Comparison of ENCODE assay signal across 21 cellular contexts in the genomic region with DNA sequence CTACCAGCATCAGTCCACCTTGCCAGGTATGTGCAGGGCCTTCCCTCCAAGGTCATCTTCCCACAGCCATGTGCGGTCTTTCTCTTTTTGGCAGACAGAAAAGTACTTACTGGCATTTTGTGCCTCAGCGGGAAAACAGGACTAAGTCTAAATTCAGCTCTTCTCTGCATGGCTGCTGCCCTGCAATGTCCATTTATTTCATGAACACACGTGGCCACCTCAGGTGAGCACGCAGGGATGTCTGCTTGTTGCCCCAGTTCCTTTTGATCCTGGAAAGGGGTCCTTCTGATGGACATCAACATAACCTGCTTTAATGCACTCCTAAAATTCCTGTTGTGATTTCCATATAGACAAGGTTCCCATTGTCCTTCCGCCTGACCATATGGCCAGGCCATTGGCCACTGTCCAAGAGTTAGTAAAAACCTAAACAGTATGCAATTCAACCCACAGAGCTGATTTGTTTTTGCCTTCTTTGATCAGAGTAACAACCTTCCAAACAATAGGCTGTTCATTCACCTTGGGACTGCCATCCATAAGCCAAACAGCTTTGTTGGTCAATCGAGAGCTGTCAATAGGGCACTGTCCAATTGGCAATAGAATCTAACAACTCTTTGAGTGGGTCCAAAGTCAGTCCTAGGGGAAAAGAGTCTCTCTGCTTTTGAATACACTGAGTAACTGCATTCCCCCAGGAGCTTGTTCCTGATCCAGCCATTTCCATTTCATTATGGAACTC. TPM values are rescaled to one million over a fixed set of nuclear protein-coding genes. Genes with fewer than 3 reads are reported as not detected.
DNase-seq lines count a peak whose midpoint lies in the region; ATAC-seq and TF ChIP-seq lines count a peak whose summit lies in the region.
"Had no signal": no experiment of that assay in that cellular context is flagged by ENCODE, and none has a peak within 500 bp of the region (broad histone marks: within the 10 kb centered on the region; RNA-seq: fewer than 3 reads in every experiment).

No MANE protein-coding gene starts in this region.

- CTCF ChIA-PET in mammary epithelial cell (lab: Charles Lee; ENCODE audit: low non-redundant PET): no interaction called here
- CTCF ChIA-PET in MCF 10A (lab: Yijun Ruan, JAX): no interaction called here

- in situ Hi-C loops in mammary epithelial cell (cut with MboI; ENCODE audit: low sequenced_read_pairs in 2 of 2): no loop called here

- TF ChIP-seq CTCF in mammary epithelial cell (conservative IDR thresholded peaks at IDR 0.05 in 1 of 2, IDR thresholded peaks at IDR 0.05 in 1 of 2; ENCODE audit: extremely low read depth in 1 of 2, insufficient read depth in 1 of 2, low read depth in 1 of 2, low read length in 2 of 2) (no peak), MCF 10A (IDR thresholded peaks at IDR 0.05; ENCODE audit: unreplicated experiment) (no peak), coronary artery (IDR thresholded peaks at IDR 0.05) (no peak), right lobe of liver (IDR thresholded peaks at IDR 0.05) (no peak), type B pancreatic cell (conservative IDR thresholded peaks at IDR 0.05) (no peak)

- dilution Hi-C loops in mammary epithelial cell (cut with HindIII; ENCODE audit: low sequenced_read_pairs): no loop called here

- H3K36me3 ChIP-seq in mammary epithelial cell (ENCODE audit: insufficient read depth, low read length): no peaks in the 10 kb centered on the region
- no peaks in the 10 kb centered on the region for H3K36me3 ChIP-seq in right lobe of liver
- H3K36me3 ChIP-seq: BLaER1, MG63 had no signal

- H3K9me3 Mint-ChIP-seq in MCF 10A (ENCODE audit: unreplicated experiment) (no peaks in the 10 kb centered on the region), type B pancreatic cell (no peaks in the 10 kb centered on the region)

- no peak for TF ChIP-seq POLR2A in right lobe of liver (IDR thresholded peaks at IDR 0.05)

- peaks cover 3% of the 10 kb centered on the region for H3K9me3 ChIP-seq in mammary epithelial cell (replicated peaks; ENCODE audit: insufficient read depth, low read length)
- no peaks in the 10 kb centered on the region for H3K9me3 ChIP-seq in right lobe of liver
- H3K9me3 ChIP-seq: MG63 had no signal

- H3K27me3 ChIP-seq in mammary epithelial cell (ENCODE audit: insufficient read depth, low read length): no peaks in the 10 kb centered on the region
- H3K27me3 ChIP-seq in right lobe of liver: no peaks in the 10 kb centered on the region
- H3K27me3 ChIP-seq: BLaER1, MG63 had no signal

- no peak overlapping the region for H2AFZ ChIP-seq in mammary epithelial cell (ENCODE audit: low read depth, low read length)

- H3K4me3 Mint-ChIP-seq in MCF 10A (ENCODE audit: unreplicated experiment) (no peak overlapping the region), type B pancreatic cell (peak overlapping the region; percentile 16)
- H3K4me3 Mint-ChIP-seq: CD8-positive, alpha-beta memory T cell had no signal

- H3K9ac ChIP-seq in mammary epithelial cell (ENCODE audit: insufficient read depth, low read length): no peak overlapping the region
- H3K9ac ChIP-seq: BLaER1 had no signal

- BruUV-seq in mammary epithelial cell (replicated peaks; lab: Mats Ljungman, UMichigan) (no TSS peak), MCF 10A (replicated peaks; lab: Mats Ljungman, UMichigan) (no TSS peak)

- no peaks in the 10 kb centered on the region for H3K79me2 ChIP-seq in mammary epithelial cell (ENCODE audit: insufficient read depth, low read length)

- no peak overlapping the region for H3K27ac Mint-ChIP-seq in MCF 10A (ENCODE audit: low read depth, unreplicated experiment)
- no peak overlapping the region for H3K27ac Mint-ChIP-seq in type B pancreatic cell
- H3K27ac Mint-ChIP-seq: CD8-positive, alpha-beta memory T cell had no signal

- H3K27ac ChIP-seq in mammary epithelial cell (ENCODE audit: insufficient read depth, low read depth, low read length) (no peak overlapping the region), coronary artery (no peak overlapping the region), right lobe of liver (no peak overlapping the region)
- H3K27ac ChIP-seq: BLaER1, SK-N-MC had no signal

- POLR2A ChIA-PET in MCF 10A (lab: Yijun Ruan, JAX): no interaction called here

- H3K4me3 ChIP-seq in mammary epithelial cell (replicated peaks in 1 of 3; ENCODE audit: insufficient read depth in 1 of 3, low read depth in 2 of 3, low read length in 3 of 3) (no peak overlapping the region), coronary artery (no peak overlapping the region), right lobe of liver (no peak overlapping the region)
- H3K4me3 ChIP-seq: BLaER1, MG63, SK-N-MC had no signal

- no peaks in the 10 kb centered on the region for H4K20me1 ChIP-seq in mammary epithelial cell (ENCODE audit: insufficient read depth, low read length)
- H4K20me1 ChIP-seq: BLaER1 had no signal

- no peak overlapping the region for H3K4me2 ChIP-seq in mammary epithelial cell (ENCODE audit: insufficient read depth, low read depth, low read length)
- H3K4me2 ChIP-seq: BLaER1 had no signal

- H3K4me1 Mint-ChIP-seq in MCF 10A (ENCODE audit: insufficient read depth, unreplicated experiment): peaks cover 11% of the 10 kb centered on the region
- peaks cover 6% of the 10 kb centered on the region for H3K4me1 Mint-ChIP-seq in type B pancreatic cell (ENCODE audit: unreplicated experiment)
- H3K4me1 Mint-ChIP-seq: CD8-positive, alpha-beta memory T cell had no signal

- whole genome bisulfite sequencing in mammary epithelial cell (ENCODE audit: low coverage, missing lambda C conversion rate): 68% methylated on average over 6 of the region's 6 CpGs
- WGBS in right lobe of liver (ENCODE audit: insufficient coverage, low coverage, low lambda C conversion rate, missing lambda C conversion rate): 50% methylated on average over 3 of the region's 6 CpGs

- peak; percentile 58 to 89 (median 72) for ATAC-seq in right lobe of liver

- intact Hi-C loops in mammary epithelial cell (cut with micrococcal nuclease): no loop called here
- intact Hi-C loops in MCF 10A (cut with micrococcal nuclease): no loop called here
- intact Hi-C loops in right lobe of liver (cut with DNase I): no loop called here

- H3K36me3 Mint-ChIP-seq in MCF 10A (ENCODE audit: insufficient read depth, unreplicated experiment) (peaks cover 8% of the 10 kb centered on the region), type B pancreatic cell (no peaks in the 10 kb centered on the region)

- peak; percentile 16 for DNase-seq in mammary epithelial cell
- DNase-seq in MCF 10A (ENCODE audit: unreplicated experiment): no peak
- DNase-seq in coronary artery (ENCODE audit: low spot score): peak; percentile 41
- DNase-seq in right lobe of liver: no peak
- DNase-seq in type B pancreatic cell (ENCODE audit: extremely low spot score, unreplicated experiment): no peak
- DNase-seq in NOMO-1 treated with DMSO at 0.1 percent for 48 hours (lab: John Stamatoyannopoulos, UW; ENCODE audit: unreplicated experiment): no peak
- DNase-seq in activated gamma-delta T cell (lab: John Stamatoyannopoulos, UW): no peak
- no peak for DNase-seq in NCI-H446 (lab: John Stamatoyannopoulos, UW)
- DNase-seq: CD8-positive, alpha-beta memory T cell; DND-41; GDM1; GOT3; MG63; NCI-H1092; NCI-H146; NCI-H2081 treated with DMSO at 0.1 percent for 48 hours; NCI-H2227 treated with DMSO at 0.1 percent for 48 hours; NCI-H526 had no signal

- peaks cover 30% of the 10 kb centered on the region for H3K27me3 Mint-ChIP-seq in MCF 10A (ENCODE audit: insufficient read depth, unreplicated experiment)
- H3K27me3 Mint-ChIP-seq in type B pancreatic cell: no peaks in the 10 kb centered on the region

- H3K4me1 ChIP-seq in mammary epithelial cell (ENCODE audit: insufficient read depth, low read length) (no peaks in the 10 kb centered on the region), right lobe of liver (peaks cover 0 to 20% (median 0%) of the 10 kb centered on the region in 4 donors)
- H3K4me1 ChIP-seq: BLaER1 had no signal

RNA-seq across cellular contexts. Expression of a gene that starts 5.9 kb away (rescaled TPM):
- total RNA-seq in mammary epithelial cell (under 1 TPM in 1 of 2 donors, not detected in 1; 0.33 TPM), MCF 10A (2022) (not detected in 2 replicates), right lobe of liver (1 to 10 TPM in 4 of 6 experiments, not detected in 2; 2.1 to 5.1 (median 2.9) TPM), type B pancreatic cell (ENCODE audit: low replicate concordance) (0.33 and 0.41 TPM in 2 replicates)
- not detected for polyA plus RNA-seq in mammary epithelial cell
- polyA minus RNA-seq in mammary epithelial cell: not detected
- total RNA-seq: CD8-positive, alpha-beta memory T cell; PC-3 had no signal
- polyA plus RNA-seq: CD8-positive, alpha-beta memory T cell had no signal

Comparison
In these comparisons a context has a peak if more than half of its experiments do, and no peak if none do; other contexts are left out.
1. DNase-seq: peak in mammary epithelial cell (single experiment) and coronary artery (single experiment); none in MCF 10A (single experiment), right lobe of liver (0 of 3), type B pancreatic cell (single experiment), NOMO-1 treated with DMSO at 0.1 percent for 48 hours (single experiment), activated gamma-delta T cell (single experiment) and NCI-H446 (0 of 2).